Comparison of ENCODE assay signal across 16 cellular contexts in genomic region chr7:157461805-157462771, GRCh38.
A peak's percentile ranks its signal among the peaks of the same experiment; 100 is the strongest.
DNase-seq lines count a peak whose midpoint lies in the region; ATAC-seq and TF ChIP-seq lines count a peak whose summit lies in the region.
"Had no signal": no experiment of that assay in that cellular context is flagged by ENCODE, and none has a peak within 500 bp of the region (broad histone marks: within the 10 kb centered on the region; RNA-seq: fewer than 3 reads in every experiment).

No MANE protein-coding gene starts in this region.

- peaks cover 28% of the 10 kb centered on the region for H3K27me3 ChIP-seq in upper lobe of right lung

- no peak overlapping the region for H3K4me3 Mint-ChIP-seq in immature natural killer cell
- no peak overlapping the region for H3K4me3 Mint-ChIP-seq in activated naive CD8-positive, alpha-beta T cell treated with anti-CD3 and anti-CD28 coated beads, Interleukin-2, amount 50 U/mL, for 24 hours
- H3K4me3 Mint-ChIP-seq: activated CD4-positive, alpha-beta T cell treated with anti-CD3 and anti-CD28 coated beads for 36 hours; B cell; natural killer cell had no signal

- no peaks in the 10 kb centered on the region for H3K9me3 ChIP-seq in upper lobe of right lung
- H3K9me3 ChIP-seq: gastrocnemius medialis had no signal

- no peaks in the 10 kb centered on the region for H3K9me3 Mint-ChIP-seq in immature natural killer cell
- H3K9me3 Mint-ChIP-seq in activated naive CD8-positive, alpha-beta T cell treated with anti-CD3 and anti-CD28 coated beads, Interleukin-2, amount 50 U/mL, for 24 hours: no peaks in the 10 kb centered on the region
- H3K9me3 Mint-ChIP-seq: natural killer cell had no signal

- intact Hi-C loops in upper lobe of right lung (cut with DNase I): no loop called here

- H3K36me3 ChIP-seq in upper lobe of right lung: no peaks in the 10 kb centered on the region
- H3K36me3 ChIP-seq: gastrocnemius medialis had no signal

- H3K4me1 Mint-ChIP-seq in immature natural killer cell: no peaks in the 10 kb centered on the region
- H3K4me1 Mint-ChIP-seq in activated naive CD8-positive, alpha-beta T cell treated with anti-CD3 and anti-CD28 coated beads, Interleukin-2, amount 50 U/mL, for 24 hours: peaks cover 8% of the 10 kb centered on the region
- H3K4me1 Mint-ChIP-seq: B cell, natural killer cell had no signal

- H3K27ac ChIP-seq in upper lobe of right lung: no peak overlapping the region
- H3K27ac ChIP-seq: gastrocnemius medialis had no signal

- no peaks in the 10 kb centered on the region for H3K4me1 ChIP-seq in upper lobe of right lung
- H3K4me1 ChIP-seq: gastrocnemius medialis had no signal

- TF ChIP-seq CTCF in upper lobe of right lung (IDR thresholded peaks at IDR 0.05): no peak

- H3K4me3 ChIP-seq in upper lobe of right lung: no peak overlapping the region
- H3K4me3 ChIP-seq: gastrocnemius medialis had no signal

- DNase-seq in activated effector memory CD4-positive, alpha-beta T cell treated with anti-CD3 and anti-CD28 coated beads, Interleukin-2, amount 50 U/mL, for 16 hours: peak; percentile 55
- no peak for DNase-seq in activated effector memory CD4-positive, alpha-beta T cell treated with Interleukin-2 at 50 U/mL for 16 hours
- DNase-seq in NCI-H69 (lab: John Stamatoyannopoulos, UW): peak; percentile 59
- peak; percentile 71 for DNase-seq in mesenteric fat pad (ENCODE audit: low spot score)
- DNase-seq in upper lobe of right lung: peak; percentile 51
- no peak for DNase-seq in immature natural killer cell
- DNase-seq in activated naive CD8-positive, alpha-beta T cell treated with anti-CD3 and anti-CD28 coated beads, Interleukin-2, amount 50 U/mL, for 24 hours: no peak
- DNase-seq: activated CD4-positive, alpha-beta T cell treated with anti-CD3 and anti-CD28 coated beads for 36 hours; DND-41; Kasumi-1; natural killer cell; NCI-H1930; SIG-M5 had no signal

- no peak for ATAC-seq in upper lobe of right lung
- ATAC-seq in esophagus mucosa: no peak
- no peak for ATAC-seq in activated naive CD8-positive, alpha-beta T cell treated with anti-CD3 and anti-CD28 coated beads, Interleukin-2, amount 50 U/mL, for 24 hours
- ATAC-seq: activated CD4-positive, alpha-beta T cell treated with anti-CD3 and anti-CD28 coated beads for 36 hours; gastrocnemius medialis; natural killer cell had no signal

- H3K27ac Mint-ChIP-seq in immature natural killer cell: no peak overlapping the region
- H3K27ac Mint-ChIP-seq in activated naive CD8-positive, alpha-beta T cell treated with anti-CD3 and anti-CD28 coated beads, Interleukin-2, amount 50 U/mL, for 24 hours: no peak overlapping the region
- H3K27ac Mint-ChIP-seq: B cell, natural killer cell had no signal

- H3K36me3 Mint-ChIP-seq in immature natural killer cell: no peaks in the 10 kb centered on the region
- H3K36me3 Mint-ChIP-seq in activated naive CD8-positive, alpha-beta T cell treated with anti-CD3 and anti-CD28 coated beads, Interleukin-2, amount 50 U/mL, for 24 hours (ENCODE audit: low read depth): no peaks in the 10 kb centered on the region
- H3K36me3 Mint-ChIP-seq: natural killer cell had no signal

- H3K27me3 Mint-ChIP-seq in immature natural killer cell (ENCODE audit: low read depth in 3 of 3): peaks cover 8 to 14% (median 10%) of the 10 kb centered on the region in 3 donors
- H3K27me3 Mint-ChIP-seq in activated naive CD8-positive, alpha-beta T cell treated with anti-CD3 and anti-CD28 coated beads, Interleukin-2, amount 50 U/mL, for 24 hours: peaks cover 3% of the 10 kb centered on the region
- H3K27me3 Mint-ChIP-seq: activated CD4-positive, alpha-beta T cell treated with anti-CD3 and anti-CD28 coated beads for 36 hours had no signal

Comparison
In these comparisons a context has a peak if more than half of its experiments do, and no peak if none do; other contexts are left out.
1. DNase-seq: peak in activated effector memory CD4-positive, alpha-beta T cell treated with anti-CD3 and anti-CD28 coated beads, Interleukin-2, amount 50 U/mL, for 16 hours (single experiment), NCI-H69 (single experiment), mesenteric fat pad (single experiment) and upper lobe of right lung (single experiment); none in activated effector memory CD4-positive, alpha-beta T cell treated with Interleukin-2 at 50 U/mL for 16 hours (single experiment), immature natural killer cell (0 of 3) and activated naive CD8-positive, alpha-beta T cell treated with anti-CD3 and anti-CD28 coated beads, Interleukin-2, amount 50 U/mL, for 24 hours (single experiment).